Comparison of ENCODE assay signal across 8 cellular contexts in the genomic region with DNA sequence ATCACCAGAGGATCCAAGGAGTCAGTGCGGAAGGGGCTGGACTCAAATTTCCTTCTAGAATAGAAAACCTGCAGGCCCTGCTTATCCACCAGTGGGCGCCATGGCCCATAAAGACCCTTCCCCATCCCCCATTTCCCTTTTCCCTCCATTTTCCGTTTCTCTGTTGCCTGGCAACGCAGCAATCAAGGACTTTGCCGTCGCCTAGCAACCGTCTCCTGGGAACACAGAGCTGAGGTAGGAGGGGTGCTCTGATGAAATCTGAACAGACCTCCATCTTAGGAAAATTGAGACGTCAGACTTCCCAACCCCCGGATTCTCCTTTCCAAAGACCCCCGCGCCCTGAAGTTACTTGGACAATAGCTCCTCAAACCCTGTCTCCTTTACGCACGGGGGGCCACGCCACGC. TPM values are rescaled to one million over a fixed set of nuclear protein-coding genes. Genes with fewer than 3 reads are reported as not detected.
DNase-seq lines count a peak whose midpoint lies in the region; ATAC-seq and TF ChIP-seq lines count a peak whose summit lies in the region.

No MANE protein-coding gene starts in this region.

- H3K27ac ChIP-seq in effector memory CD4-positive, alpha-beta T cell (ENCODE audit: insufficient read depth, low read length, poor library complexity, severe bottlenecking): peak overlapping the region; percentile 96
- peak overlapping the region in 1 of 2 donors; percentile 61 for H3K27ac ChIP-seq in thoracic aorta

- H3K27me3 ChIP-seq in effector memory CD4-positive, alpha-beta T cell (replicated peaks; ENCODE audit: control insufficient read depth, insufficient read depth, low read length, poor library complexity, severe bottlenecking): no peaks in the 10 kb centered on the region
- no peaks in the 10 kb centered on the region for H3K27me3 ChIP-seq in thoracic aorta (replicated peaks; ENCODE audit: insufficient read depth)

- DNase-seq in AG20443 (ENCODE audit: low spot score) (peak; percentile 53), NCI-H187 treated with DMSO at 0.1 percent for 48 hours (lab: John Stamatoyannopoulos, UW) (peak; percentile 55), T-helper 2 cell (peak in 3 of 5 experiments; percentile 40 to 80 (median 74)), medulla oblongata (ENCODE audit: extremely low spot score) (peak; percentile 63), thoracic aorta (ENCODE audit: low spot score) (peak; percentile 56)
- DNase-seq in effector memory CD4-positive, alpha-beta T cell: peak in 2 of 3 donors; percentile 70 to 71

- H3K9me3 ChIP-seq in effector memory CD4-positive, alpha-beta T cell (ENCODE audit: control insufficient read depth, low read length): no peaks in the 10 kb centered on the region
- H3K9me3 ChIP-seq in thoracic aorta: no peaks in the 10 kb centered on the region

- H3K36me3 ChIP-seq in effector memory CD4-positive, alpha-beta T cell (ENCODE audit: control insufficient read depth, insufficient read depth, low read length): no peaks in the 10 kb centered on the region
- H3K36me3 ChIP-seq in thoracic aorta: no peaks in the 10 kb centered on the region

- ATAC-seq in GM18498 (IDR thresholded peaks at IDR 0.05; ENCODE audit: unreplicated experiment) (peak; percentile 5), thoracic aorta (ENCODE audit: insufficient number of reproducible peaks, low FRiP score, low read depth) (peak; percentile 33), HG03045 (IDR thresholded peaks at IDR 0.05; ENCODE audit: unreplicated experiment) (no peak)

- H3K4me3 ChIP-seq in effector memory CD4-positive, alpha-beta T cell (ENCODE audit: insufficient read depth, low read depth, low read length, poor library complexity, severe bottlenecking): peak overlapping the region; percentile 45
- peak overlapping the region; percentile 84 for H3K4me3 ChIP-seq in thoracic aorta

- H3K4me1 ChIP-seq in effector memory CD4-positive, alpha-beta T cell (ENCODE audit: control insufficient read depth, insufficient read depth, low read length, poor library complexity, severe bottlenecking): peaks cover 20% of the 10 kb centered on the region
- peaks cover 29 to 38% of the 10 kb centered on the region in 2 donors for H3K4me1 ChIP-seq in thoracic aorta (ENCODE audit: control insufficient read depth in 1 of 2, low read depth in 2 of 2)

- no peak for TF ChIP-seq CTCF in thoracic aorta (IDR thresholded peaks at IDR 0.05)

RNA-seq across cellular contexts. Expression of a gene that starts 5.7 kb away (rescaled TPM):
- 10 to 100 TPM; 14.0 to 14.8 TPM for total RNA-seq in thoracic aorta

RNA-seq across cellular contexts. Expression of a gene that starts 5.8 kb away (rescaled TPM):
- total RNA-seq in thoracic aorta: 100 to 1,000 TPM; 369 to 471 TPM

RNA-seq across cellular contexts. Expression of a gene that starts 20.4 kb away (rescaled TPM):
- 10 to 100 TPM; 52.8 to 68.5 TPM for total RNA-seq in thoracic aorta

RNA-seq across cellular contexts. Expression of a gene that starts 25.4 kb away (rescaled TPM):
- 10 to 100 TPM; 25.1 to 44.7 TPM for total RNA-seq in thoracic aorta

RNA-seq across cellular contexts. Expression of a gene that starts 28.4 kb away (rescaled TPM):
- total RNA-seq in thoracic aorta: 100 to 1,000 TPM; 187 to 446 TPM
